10 cellular contexts compared by ENCODE assay signal in the genomic region with DNA sequence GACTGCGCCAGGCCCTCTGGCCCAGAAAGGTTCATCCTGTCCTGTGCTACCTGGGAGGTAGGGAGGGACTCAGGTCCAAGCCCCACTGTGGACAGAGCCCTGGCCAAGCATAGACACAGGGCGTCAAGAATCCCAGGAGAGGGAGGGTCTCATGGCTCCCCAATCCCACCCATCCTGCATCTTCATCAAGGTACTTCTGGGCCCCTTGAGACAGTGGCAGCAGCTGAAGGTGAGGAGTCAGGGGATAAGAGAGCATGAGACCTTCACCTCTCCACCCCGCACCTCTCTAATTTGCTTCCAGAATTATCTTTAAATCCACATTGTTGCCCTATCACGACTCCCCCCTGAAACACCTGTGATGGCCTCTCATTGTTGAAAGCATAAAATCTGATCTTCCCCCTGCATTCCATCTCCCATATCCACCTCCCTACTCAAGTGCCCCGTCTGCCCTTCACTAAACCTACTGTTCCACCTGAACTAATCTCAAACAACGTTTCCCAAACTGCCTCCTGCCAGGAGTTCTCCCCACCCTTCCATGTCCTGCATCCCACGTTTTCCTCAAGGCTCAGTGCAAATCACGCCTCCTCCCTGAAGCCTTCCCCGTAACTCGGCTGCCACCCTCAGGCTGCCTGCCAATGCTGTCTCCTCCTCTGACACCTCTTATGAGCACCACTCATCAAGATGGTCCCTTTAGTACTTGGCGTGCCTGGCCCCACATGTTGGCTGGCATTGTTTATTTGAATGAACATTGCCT. TPM values are rescaled to one million over a fixed set of nuclear protein-coding genes. Genes with fewer than 3 reads are reported as not detected.
DNase-seq lines count a peak whose midpoint lies in the region; ATAC-seq and TF ChIP-seq lines count a peak whose summit lies in the region.
"Had no signal": no experiment of that assay in that cellular context is flagged by ENCODE, and none has a peak within 500 bp of the region (broad histone marks: within the 10 kb centered on the region; RNA-seq: fewer than 3 reads in every experiment).

No MANE protein-coding gene starts in this region.

- H3K27me3 ChIP-seq in SK-N-SH (ENCODE audit: insufficient read depth) = no peaks in the 10 kb centered on the region
- no peaks in the 10 kb centered on the region for H3K27me3 ChIP-seq in RWPE2 (ENCODE audit: insufficient read depth, poor library complexity, severe bottlenecking)
- no peaks in the 10 kb centered on the region for H3K27me3 ChIP-seq in hepatocyte
- H3K27me3 ChIP-seq in thyroid gland = no peaks in the 10 kb centered on the region
- H3K27me3 ChIP-seq: BLaER1 had no signal

- no peak for TF ChIP-seq CTCF in SK-N-SH (IDR thresholded peaks at IDR 0.05)
- TF ChIP-seq CTCF in RWPE2 (IDR thresholded peaks at IDR 0.05; ENCODE audit: poor library complexity, severe bottlenecking) = peak; percentile 82
- TF ChIP-seq CTCF in hepatocyte (IDR thresholded peaks at IDR 0.05; ENCODE audit: poor library complexity) = peak; percentile 60
- TF ChIP-seq CTCF in thyroid gland (IDR thresholded peaks at IDR 0.05) = peak in 1 of 6 experiments; percentile 17

- H3K27ac ChIP-seq in SK-N-SH (ENCODE audit: low read depth in 2 of 2, low read length in 1 of 2) (peak overlapping the region in 1 of 2 experiments; percentile 78; a peak in 2 of 4 replicates), RWPE2 (ENCODE audit: poor library complexity, severe bottlenecking) (peak overlapping the region; percentile 12), hepatocyte (peak overlapping the region; percentile 68), thyroid gland (peak overlapping the region; percentile 72 to 85 (median 78))
- H3K27ac ChIP-seq: BLaER1 had no signal

- no peaks in the 10 kb centered on the region for H3K9me2 ChIP-seq in SK-N-SH
- no peaks in the 10 kb centered on the region for H3K9me2 ChIP-seq in hepatocyte (replicated peaks; ENCODE audit: insufficient read depth)

- intact Hi-C loops in thyroid gland (cut with DNase I) = no loop called here

- TF ChIP-seq RAD21 in SK-N-SH (IDR thresholded peaks at IDR 0.05; ENCODE audit: low read length) = no peak

- CTCF ChIA-PET in SK-N-SH (lab: Yijun Ruan, JAX) = interaction anchor here (1.5 to 2.7 kb wide), 2 partner anchors 91 to 96 kb away, joined by 4 to 10 read pairs; no protein-coding TSS in a partner anchor

- WGBS in SK-N-SH (ENCODE audit: low lambda C conversion rate) = 54% methylated on average over 9 of the region's 11 CpGs
- WGBS in hepatocyte (ENCODE audit: low lambda C conversion rate, missing lambda C conversion rate) = 43% methylated on average over 11 of the region's 11 CpGs
- 41 to 44% methylated on average over 10 to 11 of the region's 11 CpGs for WGBS in thyroid gland, 2 donors

- H3K36me3 ChIP-seq in SK-N-SH (replicated peaks in 1 of 2; ENCODE audit: control insufficient read depth in 1 of 2, insufficient read depth in 2 of 2, low read length in 1 of 2) (no peaks in the 10 kb centered on the region), RWPE2 (ENCODE audit: low read depth) (no peaks in the 10 kb centered on the region), hepatocyte (replicated peaks; ENCODE audit: insufficient read depth, low read depth) (no peaks in the 10 kb centered on the region), thyroid gland (no peaks in the 10 kb centered on the region)
- H3K36me3 ChIP-seq: BLaER1 had no signal

- TF ChIP-seq POLR2A in thyroid gland (IDR thresholded peaks at IDR 0.05) = peak in 1 of 2 donors; percentile 25

- H3K9me3 ChIP-seq in SK-N-SH (no peaks in the 10 kb centered on the region), RWPE2 (ENCODE audit: severe bottlenecking) (no peaks in the 10 kb centered on the region), hepatocyte (ENCODE audit: low read depth) (no peaks in the 10 kb centered on the region), thyroid gland (no peaks in the 10 kb centered on the region)
- H3K9me3 ChIP-seq: BLaER1 had no signal

- peak overlapping the region; percentile 17; the same call in 1 of the 2 replicates for H3K9ac ChIP-seq in SK-N-SH
- H3K9ac ChIP-seq: BLaER1 had no signal

- no peak for ATAC-seq in SK-N-SH treated with all-trans-retinoic acid at 6 μM for 48 hours
- peak; percentile 54 for ATAC-seq in RWPE2 (ENCODE audit: low read depth)
- ATAC-seq in GM19467 (IDR thresholded peaks at IDR 0.05; ENCODE audit: unreplicated experiment) = no peak
- ATAC-seq in HG03139 (IDR thresholded peaks at IDR 0.05; ENCODE audit: unreplicated experiment) = no peak

- H3K79me2 ChIP-seq in SK-N-SH (ENCODE audit: insufficient read depth) = no peaks in the 10 kb centered on the region
- H3K79me2 ChIP-seq in hepatocyte = peaks cover 6% of the 10 kb centered on the region

- no peaks in the 10 kb centered on the region for H4K20me1 ChIP-seq in SK-N-SH (ENCODE audit: insufficient read depth)
- H4K20me1 ChIP-seq in hepatocyte (ENCODE audit: insufficient read depth, poor library complexity, severe bottlenecking) = no peaks in the 10 kb centered on the region
- H4K20me1 ChIP-seq: BLaER1 had no signal

- TF ChIP-seq EP300 in SK-N-SH (IDR thresholded peaks at IDR 0.05; ENCODE audit: borderline replicate concordance in 1 of 2, low read depth in 1 of 2, low read length in 1 of 2) = no peak

- H2AFZ ChIP-seq in SK-N-SH (ENCODE audit: low read depth) (peak overlapping the region; percentile 68; the same call in 1 of the 2 replicates), hepatocyte (no peak overlapping the region)

- POLR2A ChIA-PET in SK-N-SH (lab: Yijun Ruan, JAX) = no interaction called here

- peaks cover 8% of the 10 kb centered on the region for H3F3A ChIP-seq in SK-N-SH (replicated peaks; ENCODE audit: insufficient read depth)

- H3K4me2 ChIP-seq in SK-N-SH (peak overlapping the region; percentile 46), hepatocyte (peak overlapping the region; percentile 40)
- H3K4me2 ChIP-seq: BLaER1 had no signal

- no peak for DNase-seq in SK-N-SH
- DNase-seq in RWPE2 (ENCODE audit: low spot score) = peak; percentile 69
- DNase-seq in hepatocyte (ENCODE audit: low spot score) = peak; percentile 83
- DNase-seq in thyroid gland = peak; percentile 67 to 74
- no peak for DNase-seq in stimulated activated naive CD4-positive, alpha-beta T cell treated with Interleukin-2 at 50 U/mL for 16 hours (lab: John Stamatoyannopoulos, UW)
- DNase-seq: activated CD4-positive, alpha-beta T cell treated with anti-CD3 and anti-CD28 coated beads for 48 hours had no signal

- H3K4me3 ChIP-seq in SK-N-SH (ENCODE audit: low read depth in 2 of 2, low read length in 1 of 2) = no peak overlapping the region
- H3K4me3 ChIP-seq in RWPE2 (ENCODE audit: severe bottlenecking) = no peak overlapping the region
- no peak overlapping the region for H3K4me3 ChIP-seq in hepatocyte
- no peak overlapping the region for H3K4me3 ChIP-seq in thyroid gland (replicated peaks in 1 of 3)
- H3K4me3 ChIP-seq: BLaER1 had no signal

- peaks cover 0 to 33% of the 10 kb centered on the region in 2 experiments; a peak in 2 of 4 replicates for H3K4me1 ChIP-seq in SK-N-SH (ENCODE audit: control insufficient read depth in 1 of 2, insufficient read depth in 2 of 2, low read depth in 1 of 2, low read length in 1 of 2)
- peaks cover 13% of the 10 kb centered on the region for H3K4me1 ChIP-seq in RWPE2 (ENCODE audit: insufficient read depth, poor library complexity, severe bottlenecking)
- H3K4me1 ChIP-seq in hepatocyte (ENCODE audit: insufficient read depth) = peaks cover 43% of the 10 kb centered on the region
- peaks cover 27 to 31% of the 10 kb centered on the region in 2 donors for H3K4me1 ChIP-seq in thyroid gland
- H3K4me1 ChIP-seq: BLaER1 had no signal

TF ChIP-seq in SK-N-SH, 30 proteins besides CTCF, POLR2A, EP300 and RAD21 (continues in another document):
- no peak for TF ChIP-seq RFX5 (IDR thresholded peaks at IDR 0.05; ENCODE audit: low read length)
- TF ChIP-seq, protein P1, sequence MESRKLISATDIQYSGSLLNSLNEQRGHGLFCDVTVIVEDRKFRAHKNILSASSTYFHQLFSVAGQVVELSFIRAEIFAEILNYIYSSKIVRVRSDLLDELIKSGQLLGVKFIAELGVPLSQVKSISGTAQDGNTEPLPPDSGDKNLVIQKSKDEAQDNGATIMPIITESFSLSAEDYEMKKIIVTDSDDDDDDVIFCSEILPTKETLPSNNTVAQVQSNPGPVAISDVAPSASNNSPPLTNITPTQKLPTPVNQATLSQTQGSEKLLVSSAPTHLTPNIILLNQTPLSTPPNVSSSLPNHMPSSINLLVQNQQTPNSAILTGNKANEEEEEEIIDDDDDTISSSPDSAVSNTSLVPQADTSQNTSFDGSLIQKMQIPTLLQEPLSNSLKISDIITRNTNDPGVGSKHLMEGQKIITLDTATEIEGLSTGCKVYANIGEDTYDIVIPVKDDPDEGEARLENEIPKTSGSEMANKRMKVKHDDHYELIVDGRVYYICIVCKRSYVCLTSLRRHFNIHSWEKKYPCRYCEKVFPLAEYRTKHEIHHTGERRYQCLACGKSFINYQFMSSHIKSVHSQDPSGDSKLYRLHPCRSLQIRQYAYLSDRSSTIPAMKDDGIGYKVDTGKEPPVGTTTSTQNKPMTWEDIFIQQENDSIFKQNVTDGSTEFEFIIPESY (IDR thresholded peaks at IDR 0.05; ENCODE audit: borderline replicate concordance, low read depth) = no peak

TF ChIP-seq in SK-N-SH treated with all-trans-retinoic acid at 6 μM for 48 hours, 23 proteins besides CTCF, POLR2A, EP300 and RAD21 (continues in another document):
- TF ChIP-seq ZFP3 (CRISPR knock-in tag; IDR thresholded peaks at IDR 0.05) = no peak
- TF ChIP-seq BACH2 (CRISPR knock-in tag; IDR thresholded peaks at IDR 0.05; ENCODE audit: borderline replicate concordance) = no peak
- no peak for TF ChIP-seq ZNF8 (CRISPR knock-in tag; IDR thresholded peaks at IDR 0.05)
- TF ChIP-seq ZFP30 (CRISPR knock-in tag; IDR thresholded peaks at IDR 0.05) = no peak
- TF ChIP-seq ARNTL (CRISPR knock-in tag; IDR thresholded peaks at IDR 0.05; ENCODE audit: borderline replicate concordance, low read depth) = no peak
- TF ChIP-seq TCF4 (CRISPR knock-in tag; IDR thresholded peaks at IDR 0.05; ENCODE audit: borderline replicate concordance) = no peak
- TF ChIP-seq PPARA (CRISPR knock-in tag; IDR thresholded peaks at IDR 0.05; ENCODE audit: borderline replicate concordance) = no peak

RNA-seq across cellular contexts. Expression of gene KRT18, which starts 27.1 kb away (rescaled TPM):
- polyA plus RNA-seq in SK-N-SH (2012; rRNA removed) = 332 and 351 TPM in 2 replicates
- polyA plus RNA-seq in SK-N-SH (2012; cell fraction: cytosol; rRNA removed) = 225 and 265 TPM in 2 replicates
- polyA plus RNA-seq in SK-N-SH (2012; cell fraction: nucleus; rRNA removed) = 714 and 1,063 TPM in 2 replicates
- 676 and 753 TPM in 2 replicates for total RNA-seq in hepatocyte
- polyA plus RNA-seq in hepatocyte = 1,621 and 1,849 TPM in 2 replicates
- 100 to 1,000 TPM; 389 to 648 (median 540) TPM for total RNA-seq in thyroid gland

RNA-seq across cellular contexts. Expression of gene EIF4B, which starts 30.3 kb away (rescaled TPM):
- 267 and 292 TPM in 2 replicates for polyA plus RNA-seq in SK-N-SH (2012; rRNA removed)
- polyA plus RNA-seq in SK-N-SH (2012; cell fraction: cytosol; rRNA removed) = 346 and 371 TPM in 2 replicates
- polyA plus RNA-seq in SK-N-SH (2012; cell fraction: nucleus; rRNA removed) = 127 and 164 TPM in 2 replicates
- total RNA-seq in hepatocyte = 435 and 449 TPM in 2 replicates
- polyA plus RNA-seq in hepatocyte = 53.5 and 65.1 TPM in 2 replicates
- total RNA-seq in thyroid gland = 100 to 1,000 TPM; 428 to 704 (median 567) TPM

Comparison
In these comparisons a context has a peak if more than half of its experiments do, and no peak if none do; other contexts are left out.
1. DNase-seq: peak in RWPE2 (single experiment), hepatocyte (single experiment) and thyroid gland (2 of 2); none in SK-N-SH (single experiment) and stimulated activated naive CD4-positive, alpha-beta T cell treated with Interleukin-2 at 50 U/mL for 16 hours (single experiment).